ENCODE assay signal across 9 cellular contexts in genomic region chr1:115977481-115978258, GRCh38. TPM values are rescaled to one million over a fixed set of nuclear protein-coding genes. Genes with fewer than 3 reads are reported as not detected.
DNase-seq lines count a peak whose midpoint lies in the region; FAIRE-seq and TF ChIP-seq lines count a peak whose summit lies in the region.
"Had no signal": no experiment of that assay in that cellular context is flagged by ENCODE, and none has a peak within 500 bp of the region (broad histone marks: within the 10 kb centered on the region; RNA-seq: fewer than 3 reads in every experiment).

No MANE protein-coding gene starts in this region.

- no peak overlapping the region for H4K91ac ChIP-seq in H1 (replicated peaks; ENCODE audit: insufficient read length, low read length)

- no peak overlapping the region for H2BK20ac ChIP-seq in H1 (ENCODE audit: low read length)

- 0 out of 2 replicates have a peak overlapping the region, but pooled peaks have one; percentile 53 for H2BK15ac ChIP-seq in H1 (ENCODE audit: low read length)

- CTCF ChIA-PET in H1 (lab: Charles Lee; ENCODE audit: partially characterized antibody) = interaction anchor here (0.6 to 2.9 kb wide), 7 partner anchors 42 to 839 kb away, joined by 3 to 11 read pairs (median 3); no protein-coding TSS in a partner anchor
- CTCF ChIA-PET in A673 (lab: Charles Lee) = interaction anchor here (0.7 kb wide), 1 partner anchor 382 kb away, joined by 3 read pairs; no protein-coding TSS in a partner anchor

- H3K4me2 ChIP-seq in H1 (ENCODE audit: insufficient read depth in 1 of 2, low read depth in 2 of 2, low read length in 2 of 2) = peak overlapping the region; percentile 77 to 91

- intact Hi-C loops in A673 (cut with micrococcal nuclease; ENCODE audit: unreplicated experiment) = no loop called here

- H3K27me3 ChIP-seq in H1 (replicated peaks in 1 of 4; ENCODE audit: control insufficient read depth in 3 of 4, extremely low read depth in 1 of 4, insufficient read depth in 3 of 4, low read length in 3 of 4) (no peaks in the 10 kb centered on the region), A673 (replicated peaks; ENCODE audit: insufficient read depth, low read depth, low read length, poor library complexity) (peaks cover 5% of the 10 kb centered on the region)

- H3K4me3 ChIP-seq in H1 (ENCODE audit: extremely low read depth in 1 of 4, insufficient read depth in 2 of 4, low read depth in 3 of 4, low read length in 4 of 4) = peak overlapping the region in 2 of 4 experiments; percentile 67 to 77; a peak in 3 of 8 replicates
- H3K4me3 ChIP-seq in A673 (ENCODE audit: low read depth, low read length, poor library complexity, severe bottlenecking) = no peak overlapping the region

- no peak overlapping the region for H2AFZ ChIP-seq in H1 (ENCODE audit: low read length)

- BruUV-seq in A673 (replicated peaks; lab: Mats Ljungman, UMichigan) = no TSS peak

- H3K4me1 ChIP-seq in H1 (replicated peaks in 1 of 4; ENCODE audit: control insufficient read depth in 3 of 4, insufficient read depth in 4 of 4, low read length in 3 of 4) = peaks cover 0 to 19% (median 9%) of the 10 kb centered on the region in 4 experiments; a peak in 5 of 7 replicates
- no peaks in the 10 kb centered on the region for H3K4me1 ChIP-seq in A673 (ENCODE audit: insufficient read depth, low read length, poor library complexity, severe bottlenecking)

- H3K18ac ChIP-seq in H1 (ENCODE audit: extremely low read depth, low read length) = no peak overlapping the region

- no peak overlapping the region for H3K4ac ChIP-seq in H1 (replicated peaks; ENCODE audit: insufficient read length, low read depth, low read length)

- no peak overlapping the region for H3K14ac ChIP-seq in H1 (ENCODE audit: insufficient read length)

- DNase-seq in EL (peak; percentile 79), NCI-H69 (lab: John Stamatoyannopoulos, UW) (peak; percentile 42), H1 (ENCODE audit: low read depth in 1 of 2, low spot score in 2 of 2) (no peak), mucosa of gallbladder (ENCODE audit: low spot score) (peak; percentile 36), activated gamma-delta T cell treated with Interleukin-2 at 50 U/mL for 16 hours (no peak), HUDEP-2 (lab: John Stamatoyannopoulos, UW; ENCODE audit: unreplicated experiment in 76 of 76) (no peak), A673 (ENCODE audit: low spot score) (no peak)
- no peak for DNase-seq in effector CD8-positive, alpha-beta T cell (lab: John Stamatoyannopoulos, UW)
- DNase-seq: IMR-90 had no signal

- no peaks in the 10 kb centered on the region for H3K36me3 ChIP-seq in H1 (ENCODE audit: control insufficient read depth in 2 of 4, insufficient read depth in 4 of 4, low read length in 3 of 4)
- no peaks in the 10 kb centered on the region for H3K36me3 ChIP-seq in A673 (ENCODE audit: insufficient read depth, low read length, poor library complexity, severe bottlenecking)

- H3K23me2 ChIP-seq in H1 (ENCODE audit: low read depth, low read length) = peaks cover 3% of the 10 kb centered on the region

- no peak overlapping the region for H2AK5ac ChIP-seq in H1 (ENCODE audit: low read depth, low read length)

- TF ChIP-seq RAD21 in H1 (IDR thresholded peaks at IDR 0.05 in 1 of 2, conservative IDR thresholded peaks at IDR 0.05 in 1 of 2; ENCODE audit: low read depth in 2 of 2, low read length in 2 of 2) = no peak

- no peak overlapping the region for H3K23ac ChIP-seq in H1 (ENCODE audit: insufficient read length)

- H4K8ac ChIP-seq in H1 (ENCODE audit: extremely low read depth, insufficient read depth, low read length) = no peak overlapping the region

- H2BK12ac ChIP-seq in H1 (ENCODE audit: low read depth, low read length) = peak overlapping the region; percentile 40

- no peak for FAIRE-seq in H1 (lab: Jason Lieb, UNC)

- H3K9me3 ChIP-seq in H1 (ENCODE audit: insufficient read depth in 2 of 2, low read depth in 1 of 2, low read length in 1 of 2) = no peaks in the 10 kb centered on the region; a peak in 1 of 4 replicates
- no peaks in the 10 kb centered on the region for H3K9me3 ChIP-seq in A673 (ENCODE audit: low read depth, low read length, poor library complexity, severe bottlenecking)

- POLR2A ChIA-PET in H1 (lab: Charles Lee; ENCODE audit: partially characterized antibody) (interaction anchor here (1.1 to 1.3 kb wide), 2 partner anchors 16 to 140 kb away, joined by 3 to 4 read pairs; no protein-coding TSS in a partner anchor), A673 (lab: Charles Lee; ENCODE audit: low non-redundant PET) (no interaction called here)

- TF ChIP-seq POLR2A in H1 (IDR thresholded peaks at IDR 0.05; ENCODE audit: control extremely low read depth in 1 of 2, low read depth in 2 of 2, low read length in 2 of 2) = no peak

- H3K27ac ChIP-seq in H1 (ENCODE audit: low read depth, low read length) (no peak overlapping the region), A673 (ENCODE audit: low read depth, low read length, poor library complexity, severe bottlenecking) (no peak overlapping the region)

- H3K56ac ChIP-seq in H1 (replicated peaks; ENCODE audit: insufficient read length, low read depth, low read length) = no peak overlapping the region

- no peak overlapping the region for H3K9ac ChIP-seq in H1 (replicated peaks in 1 of 4; ENCODE audit: extremely low read depth in 1 of 4, low read depth in 3 of 4, low read length in 3 of 4)

- no peak for TF ChIP-seq EP300 in H1 (IDR thresholded peaks at IDR 0.05; ENCODE audit: borderline replicate concordance in 1 of 2, low read depth in 2 of 2, low read length in 2 of 2)

- TF ChIP-seq CTCF in H1 (IDR thresholded peaks at IDR 0.05; ENCODE audit: control extremely low read depth in 1 of 3, insufficient read depth in 1 of 3, low read depth in 1 of 3, low read length in 3 of 3) (no peak), A673 (conservative IDR thresholded peaks at IDR 0.05; ENCODE audit: low read depth, low read length) (no peak)

- H3K79me1 ChIP-seq in H1 (ENCODE audit: low read depth, low read length) = no peaks in the 10 kb centered on the region

- H4K5ac ChIP-seq in H1 (ENCODE audit: insufficient read length, low read depth, low read length) = no peak overlapping the region

- H2BK120ac ChIP-seq in H1 (replicated peaks; ENCODE audit: low read depth, low read length) = no peak overlapping the region

- H4K20me1 ChIP-seq in H1 (replicated peaks in 1 of 2; ENCODE audit: control insufficient read depth in 1 of 2, insufficient read depth in 2 of 2, low read length in 2 of 2) = no peaks in the 10 kb centered on the region

- no peak overlapping the region for H2BK5ac ChIP-seq in H1 (ENCODE audit: low read depth, low read length)

- WGBS in H1 (ENCODE audit: extremely low coverage in 1 of 2, insufficient coverage in 1 of 2, insufficient read length in 1 of 2, insufficient replicate concordance in 2 of 2, low coverage in 1 of 2, low lambda C conversion rate in 2 of 2, missing lambda C conversion rate in 1 of 2), 2 experiments = 84% methylated on average over 9 of the region's 9 CpGs; no CpG with 5 or more reads in 1 of the 2 experiments

- no peaks in the 10 kb centered on the region; a peak in 1 of 4 replicates for H3K79me2 ChIP-seq in H1 (ENCODE audit: control insufficient read depth in 1 of 2, insufficient read depth in 2 of 2, low read length in 2 of 2)

TF ChIP-seq in H1, 55 proteins besides CTCF, POLR2A, EP300 and RAD21:
- TF ChIP-seq BCL11A (IDR thresholded peaks at IDR 0.05; ENCODE audit: low read depth in 2 of 2, low read length in 2 of 2) (no peak), YY1 (IDR thresholded peaks at IDR 0.05; ENCODE audit: low read depth, low read length) (no peak), TEAD4 (IDR thresholded peaks at IDR 0.05; ENCODE audit: low read depth, low read length) (no peak), CHD2 (IDR thresholded peaks at IDR 0.05; ENCODE audit: low read length) (no peak), KDM1A (IDR thresholded peaks at IDR 0.05; ENCODE audit: borderline replicate concordance, low read length) (no peak), KDM4A (IDR thresholded peaks at IDR 0.05; ENCODE audit: low read depth, low read length, severe bottlenecking) (no peak), PHF8 (conservative IDR thresholded peaks at IDR 0.05; ENCODE audit: low read depth, low read length) (no peak), TAF7 (optimal IDR thresholded peaks at IDR 0.05; ENCODE audit: borderline replicate concordance, low read depth, low read length) (no peak), CTBP2 (IDR thresholded peaks at IDR 0.05; ENCODE audit: borderline replicate concordance, insufficient read depth, insufficient read length, low read length) (no peak), KDM5A (IDR thresholded peaks at IDR 0.05; ENCODE audit: low read length) (no peak), CREB1 (IDR thresholded peaks at IDR 0.05) (no peak)
- TF ChIP-seq, protein P1, sequence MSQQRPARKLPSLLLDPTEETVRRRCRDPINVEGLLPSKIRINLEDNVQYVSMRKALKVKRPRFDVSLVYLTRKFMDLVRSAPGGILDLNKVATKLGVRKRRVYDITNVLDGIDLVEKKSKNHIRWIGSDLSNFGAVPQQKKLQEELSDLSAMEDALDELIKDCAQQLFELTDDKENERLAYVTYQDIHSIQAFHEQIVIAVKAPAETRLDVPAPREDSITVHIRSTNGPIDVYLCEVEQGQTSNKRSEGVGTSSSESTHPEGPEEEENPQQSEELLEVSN (IDR thresholded peaks at IDR 0.05) = no peak

RNA-seq across cellular contexts. Expression of gene SLC22A15, which starts 1.4 kb away (rescaled TPM):
- total RNA-seq in H1 (2021; fragmentation: NEBNext Ultra II Directional; extraction: Animal tissue kit (Norgen Biotek cat#: 25700)) = 3.3 and 3.7 TPM in 2 replicates
- polyA plus RNA-seq in H1 (2011; rRNA removed) = 2.1 and 3.2 TPM in 2 replicates
- polyA plus RNA-seq in H1 (2011; cell fraction: cytosol; rRNA removed) = 2.9 TPM
- polyA plus RNA-seq in H1 (2011; cell fraction: nucleus; rRNA removed) = 5.7 TPM
- polyA plus RNA-seq in H1 (2012, experiment 1 of 2) = 1.9 to 3.0 TPM (median 2.5 TPM) in 4 replicates
- polyA plus RNA-seq in H1 (2012, experiment 2 of 2) = 0.34 TPM
- polyA plus RNA-seq in H1 (2013, experiment 1 of 2) = 2.2 TPM
- polyA plus RNA-seq in H1 (2013, experiment 2 of 2) = 1.9 TPM
- polyA minus RNA-seq in H1 (2011; rRNA and poly(A)+ RNA removed) = 7.3 and 9.6 TPM in 2 replicates
- polyA minus RNA-seq in H1 (2011; cell fraction: cytosol; rRNA and poly(A)+ RNA removed) = 2.4 TPM
- 20.1 TPM for polyA minus RNA-seq in H1 (2011; cell fraction: nucleus; rRNA and poly(A)+ RNA removed)
- 5.7 TPM for total RNA-seq in mucosa of gallbladder
- total RNA-seq in A673 (2021) = 0.39 and 0.52 TPM in 2 replicates

Comparison
In these comparisons a context has a peak if more than half of its experiments do, and no peak if none do; other contexts are left out.
1. DNase-seq: peak in EL (single experiment), NCI-H69 (single experiment) and mucosa of gallbladder (single experiment); none in H1 (0 of 2), activated gamma-delta T cell treated with Interleukin-2 at 50 U/mL for 16 hours (single experiment), effector CD8-positive, alpha-beta T cell (single experiment), HUDEP-2 (0 of 76) and A673 (single experiment).